12 cellular contexts compared by ENCODE assay signal in the genomic region with DNA sequence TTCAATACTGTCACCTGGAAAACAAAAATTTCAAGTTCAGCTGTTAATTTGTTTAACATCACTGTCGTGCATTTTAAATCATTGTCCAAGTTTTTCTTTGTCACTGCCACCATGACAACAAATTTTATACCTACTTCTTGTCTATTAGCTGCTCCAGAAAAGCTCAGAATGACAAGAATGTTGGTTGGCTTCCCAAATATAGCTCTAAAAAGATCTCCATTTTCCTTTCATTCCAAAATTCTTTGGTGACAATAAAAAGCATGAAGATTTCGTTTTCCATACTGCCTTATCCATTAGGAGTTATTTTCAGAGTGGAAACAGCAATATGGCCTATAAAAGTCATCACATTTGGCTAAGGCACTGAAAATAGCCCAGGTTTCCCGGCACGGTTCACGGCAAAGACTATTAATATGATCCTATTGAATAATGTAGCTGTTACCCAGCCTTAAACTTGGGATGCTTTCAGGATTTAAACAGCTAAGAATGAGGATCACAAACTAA. TPM values are rescaled to one million over a fixed set of nuclear protein-coding genes. Genes with fewer than 3 reads are reported as not detected.
"Had no signal": no experiment of that assay in that cellular context is flagged by ENCODE, and none has a peak within 500 bp of the region (broad histone marks: within the 10 kb centered on the region; RNA-seq: fewer than 3 reads in every experiment).

No MANE protein-coding gene starts in this region.

- H3K36me3 ChIP-seq: left lung, right lobe of liver, WERI-Rb-1 had no signal

- H3K4me1 ChIP-seq: testis had no signal

- H3K27me3 ChIP-seq: right lobe of liver, testis had no signal

- H3K4me3 ChIP-seq: left lung, right lobe of liver, testis had no signal

- ATAC-seq: activated CD4-positive, alpha-beta T cell treated with anti-CD3 and anti-CD28 coated beads for 36 hours; activated CD8-positive, alpha-beta T cell treated with anti-CD3 and anti-CD28 coated beads for 36 hours; activated T-cell treated with anti-CD3 and anti-CD28 coated beads, Interleukin-2, amount 50 U/mL, for 4 hours; left lung; natural killer cell treated with Interleukin-12 subunit alpha and Interleukin-12 subunit beta and Interleukin-15 and Interleukin-18, amount 100 ng/mL, for 72 hours; right lobe of liver; stimulated activated naive CD8-positive, alpha-beta T cell treated with anti-CD3 and anti-CD28 coated beads, Interleukin-15, amount 100 ng/mL, for 72 hours had no signal

- H3K27ac ChIP-seq: left lung, right lobe of liver, testis, WERI-Rb-1 had no signal

- DNase-seq: activated CD4-positive, alpha-beta T cell treated with anti-CD3 and anti-CD28 coated beads for 36 hours; activated CD8-positive, alpha-beta T cell treated with anti-CD3 and anti-CD28 coated beads for 36 hours; activated gamma-delta T cell; activated naive CD8-positive, alpha-beta T cell treated with anti-CD3 and anti-CD28 coated beads for 36 hours; activated T-cell treated with anti-CD3 and anti-CD28 coated beads, Interleukin-2, amount 50 U/mL, for 4 hours; left lung; right lobe of liver; stimulated activated naive CD8-positive, alpha-beta T cell treated with anti-CD3 and anti-CD28 coated beads, Interleukin-15, amount 100 ng/mL, for 72 hours; testis; WERI-Rb-1 had no signal

- H3K9me3 ChIP-seq: left lung, right lobe of liver, testis had no signal

RNA-seq across cellular contexts. Expression of a gene that starts 2.8 kb away (rescaled TPM):
- total RNA-seq: activated CD4-positive, alpha-beta T cell treated with anti-CD3 and anti-CD28 coated beads for 36 hours; activated CD8-positive, alpha-beta T cell treated with anti-CD3 and anti-CD28 coated beads for 36 hours; activated naive CD8-positive, alpha-beta T cell treated with anti-CD3 and anti-CD28 coated beads for 36 hours; pulmonary artery endothelial cell had no signal
